In genomic region chr13:109400192-109400591, GRCh38 we compare ENCODE assay signal across 1 cellular context.
TF ChIP-seq lines count a peak whose summit lies in the region.

No MANE protein-coding gene starts in this region.

TF ChIP-seq in GM23338, 12 proteins besides CTCF, POLR2A, EP300 and RAD21 (continued from another document):
- no peak for TF ChIP-seq ZNF462 (CRISPR knock-in tag; IDR thresholded peaks at IDR 0.05)
- no peak for TF ChIP-seq EZH2 (IDR thresholded peaks at IDR 0.05; ENCODE audit: low read depth, unreplicated experiment)
- TF ChIP-seq CREB1 (CRISPR knock-in tag; IDR thresholded peaks at IDR 0.05; ENCODE audit: low read depth), result no peak
- TF ChIP-seq NANOG (IDR thresholded peaks at IDR 0.05; ENCODE audit: borderline replicate concordance), result no peak
- TF ChIP-seq, protein P1, sequence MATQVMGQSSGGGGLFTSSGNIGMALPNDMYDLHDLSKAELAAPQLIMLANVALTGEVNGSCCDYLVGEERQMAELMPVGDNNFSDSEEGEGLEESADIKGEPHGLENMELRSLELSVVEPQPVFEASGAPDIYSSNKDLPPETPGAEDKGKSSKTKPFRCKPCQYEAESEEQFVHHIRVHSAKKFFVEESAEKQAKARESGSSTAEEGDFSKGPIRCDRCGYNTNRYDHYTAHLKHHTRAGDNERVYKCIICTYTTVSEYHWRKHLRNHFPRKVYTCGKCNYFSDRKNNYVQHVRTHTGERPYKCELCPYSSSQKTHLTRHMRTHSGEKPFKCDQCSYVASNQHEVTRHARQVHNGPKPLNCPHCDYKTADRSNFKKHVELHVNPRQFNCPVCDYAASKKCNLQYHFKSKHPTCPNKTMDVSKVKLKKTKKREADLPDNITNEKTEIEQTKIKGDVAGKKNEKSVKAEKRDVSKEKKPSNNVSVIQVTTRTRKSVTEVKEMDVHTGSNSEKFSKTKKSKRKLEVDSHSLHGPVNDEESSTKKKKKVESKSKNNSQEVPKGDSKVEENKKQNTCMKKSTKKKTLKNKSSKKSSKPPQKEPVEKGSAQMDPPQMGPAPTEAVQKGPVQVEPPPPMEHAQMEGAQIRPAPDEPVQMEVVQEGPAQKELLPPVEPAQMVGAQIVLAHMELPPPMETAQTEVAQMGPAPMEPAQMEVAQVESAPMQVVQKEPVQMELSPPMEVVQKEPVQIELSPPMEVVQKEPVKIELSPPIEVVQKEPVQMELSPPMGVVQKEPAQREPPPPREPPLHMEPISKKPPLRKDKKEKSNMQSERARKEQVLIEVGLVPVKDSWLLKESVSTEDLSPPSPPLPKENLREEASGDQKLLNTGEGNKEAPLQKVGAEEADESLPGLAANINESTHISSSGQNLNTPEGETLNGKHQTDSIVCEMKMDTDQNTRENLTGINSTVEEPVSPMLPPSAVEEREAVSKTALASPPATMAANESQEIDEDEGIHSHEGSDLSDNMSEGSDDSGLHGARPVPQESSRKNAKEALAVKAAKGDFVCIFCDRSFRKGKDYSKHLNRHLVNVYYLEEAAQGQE (IDR thresholded peaks at IDR 0.05; ENCODE audit: unreplicated experiment), result no peak
- no peak for TF ChIP-seq EZH2phosphoT487 (IDR thresholded peaks at IDR 0.05; ENCODE audit: unreplicated experiment)
- TF ChIP-seq ZNF331 (CRISPR knock-in tag; IDR thresholded peaks at IDR 0.05; ENCODE audit: low read depth), result no peak
- no peak for TF ChIP-seq POLR2AphosphoS5 (IDR thresholded peaks at IDR 0.05; ENCODE audit: low read depth)
- TF ChIP-seq, protein P2, sequence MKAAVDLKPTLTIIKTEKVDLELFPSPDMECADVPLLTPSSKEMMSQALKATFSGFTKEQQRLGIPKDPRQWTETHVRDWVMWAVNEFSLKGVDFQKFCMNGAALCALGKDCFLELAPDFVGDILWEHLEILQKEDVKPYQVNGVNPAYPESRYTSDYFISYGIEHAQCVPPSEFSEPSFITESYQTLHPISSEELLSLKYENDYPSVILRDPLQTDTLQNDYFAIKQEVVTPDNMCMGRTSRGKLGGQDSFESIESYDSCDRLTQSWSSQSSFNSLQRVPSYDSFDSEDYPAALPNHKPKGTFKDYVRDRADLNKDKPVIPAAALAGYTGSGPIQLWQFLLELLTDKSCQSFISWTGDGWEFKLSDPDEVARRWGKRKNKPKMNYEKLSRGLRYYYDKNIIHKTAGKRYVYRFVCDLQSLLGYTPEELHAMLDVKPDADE (IDR thresholded peaks at IDR 0.05), result no peak
TF ChIP-seq in GM23338: peak in this region for 0.
